1 cellular context compared by ENCODE assay signal in genomic region chr5:115333164-115333563, GRCh38.
TF ChIP-seq lines count a peak whose summit lies in the region.

No MANE protein-coding gene starts in this region.

TF ChIP-seq in HepG2, 621 proteins besides CTCF, POLR2A, EP300 and RAD21 (continued from another document):
- TF ChIP-seq ATF5 (CRISPR knock-in tag; IDR thresholded peaks at IDR 0.05; ENCODE audit: low read depth) (no peak), NFYB (CRISPR knock-in tag; IDR thresholded peaks at IDR 0.05) (no peak), ZNF737 (CRISPR knock-in tag; IDR thresholded peaks at IDR 0.05; ENCODE audit: borderline replicate concordance) (no peak), GFI1 (CRISPR knock-in tag; IDR thresholded peaks at IDR 0.05; ENCODE audit: borderline replicate concordance) (no peak), GABPA (IDR thresholded peaks at IDR 0.05; ENCODE audit: low read depth, low read length) (no peak), GABPA (CRISPR knock-in tag; IDR thresholded peaks at IDR 0.05; ENCODE audit: low read depth) (no peak), ZNF333 (CRISPR knock-in tag; IDR thresholded peaks at IDR 0.05; ENCODE audit: borderline replicate concordance) (no peak), RCOR2 (CRISPR knock-in tag; IDR thresholded peaks at IDR 0.05) (no peak), ZFP62 (CRISPR knock-in tag; IDR thresholded peaks at IDR 0.05) (no peak), HMG20B (CRISPR knock-in tag; conservative IDR thresholded peaks at IDR 0.05) (no peak), NCOA2 (CRISPR knock-in tag; IDR thresholded peaks at IDR 0.05) (no peak)
- TF ChIP-seq, protein P1, sequence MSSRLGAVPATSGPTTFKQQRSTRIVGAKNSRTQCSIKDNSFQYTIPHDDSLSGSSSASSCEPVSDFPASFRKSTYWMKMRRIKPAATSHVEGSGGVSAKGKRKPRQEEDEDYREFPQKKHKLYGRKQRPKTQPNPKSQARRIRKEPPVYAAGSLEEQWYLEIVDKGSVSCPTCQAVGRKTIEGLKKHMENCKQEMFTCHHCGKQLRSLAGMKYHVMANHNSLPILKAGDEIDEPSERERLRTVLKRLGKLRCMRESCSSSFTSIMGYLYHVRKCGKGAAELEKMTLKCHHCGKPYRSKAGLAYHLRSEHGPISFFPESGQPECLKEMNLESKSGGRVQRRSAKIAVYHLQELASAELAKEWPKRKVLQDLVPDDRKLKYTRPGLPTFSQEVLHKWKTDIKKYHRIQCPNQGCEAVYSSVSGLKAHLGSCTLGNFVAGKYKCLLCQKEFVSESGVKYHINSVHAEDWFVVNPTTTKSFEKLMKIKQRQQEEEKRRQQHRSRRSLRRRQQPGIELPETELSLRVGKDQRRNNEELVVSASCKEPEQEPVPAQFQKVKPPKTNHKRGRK (CRISPR knock-in tag; IDR thresholded peaks at IDR 0.05) = no peak
- TF ChIP-seq, protein P2, sequence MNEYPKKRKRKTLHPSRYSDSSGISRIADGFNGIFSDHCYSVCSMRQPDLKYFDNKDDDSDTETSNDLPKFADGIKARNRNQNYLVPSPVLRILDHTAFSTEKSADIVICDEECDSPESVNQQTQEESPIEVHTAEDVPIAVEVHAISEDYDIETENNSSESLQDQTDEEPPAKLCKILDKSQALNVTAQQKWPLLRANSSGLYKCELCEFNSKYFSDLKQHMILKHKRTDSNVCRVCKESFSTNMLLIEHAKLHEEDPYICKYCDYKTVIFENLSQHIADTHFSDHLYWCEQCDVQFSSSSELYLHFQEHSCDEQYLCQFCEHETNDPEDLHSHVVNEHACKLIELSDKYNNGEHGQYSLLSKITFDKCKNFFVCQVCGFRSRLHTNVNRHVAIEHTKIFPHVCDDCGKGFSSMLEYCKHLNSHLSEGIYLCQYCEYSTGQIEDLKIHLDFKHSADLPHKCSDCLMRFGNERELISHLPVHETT (CRISPR knock-in tag; conservative IDR thresholded peaks at IDR 0.05) = no peak
- TF ChIP-seq, protein P3, sequence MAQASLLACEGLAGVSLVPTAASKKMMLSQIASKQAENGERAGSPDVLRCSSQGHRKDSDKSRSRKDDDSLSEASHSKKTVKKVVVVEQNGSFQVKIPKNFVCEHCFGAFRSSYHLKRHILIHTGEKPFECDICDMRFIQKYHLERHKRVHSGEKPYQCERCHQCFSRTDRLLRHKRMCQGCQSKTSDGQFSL (CRISPR knock-in tag; IDR thresholded peaks at IDR 0.05) = no peak
- TF ChIP-seq, protein P4, sequence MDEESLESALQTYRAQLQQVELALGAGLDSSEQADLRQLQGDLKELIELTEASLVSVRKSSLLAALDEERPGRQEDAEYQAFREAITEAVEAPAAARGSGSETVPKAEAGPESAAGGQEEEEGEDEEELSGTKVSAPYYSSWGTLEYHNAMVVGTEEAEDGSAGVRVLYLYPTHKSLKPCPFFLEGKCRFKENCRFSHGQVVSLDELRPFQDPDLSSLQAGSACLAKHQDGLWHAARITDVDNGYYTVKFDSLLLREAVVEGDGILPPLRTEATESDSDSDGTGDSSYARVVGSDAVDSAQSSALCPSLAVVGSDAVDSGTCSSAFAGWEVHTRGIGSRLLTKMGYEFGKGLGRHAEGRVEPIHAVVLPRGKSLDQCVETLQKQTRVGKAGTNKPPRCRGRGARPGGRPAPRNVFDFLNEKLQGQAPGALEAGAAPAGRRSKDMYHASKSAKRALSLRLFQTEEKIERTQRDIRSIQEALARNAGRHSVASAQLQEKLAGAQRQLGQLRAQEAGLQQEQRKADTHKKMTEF (CRISPR knock-in tag; IDR thresholded peaks at IDR 0.05) = no peak
